10 cellular contexts compared by ENCODE assay signal in genomic region chr19:13015361-13016231, GRCh38. TPM values are rescaled to one million over a fixed set of nuclear protein-coding genes. Genes with fewer than 3 reads are reported as not detected.
DNase-seq lines count a peak whose midpoint lies in the region; ATAC-seq and TF ChIP-seq lines count a peak whose summit lies in the region.
"Had no signal": no experiment of that assay in that cellular context is flagged by ENCODE, and none has a peak within 500 bp of the region (broad histone marks: within the 10 kb centered on the region; RNA-seq: fewer than 3 reads in every experiment).

No MANE protein-coding gene starts in this region.

- H3K4me3 ChIP-seq in heart right ventricle (peak overlapping the region in 2 of 10 donors; percentile 42 to 49), coronary artery (peak overlapping the region; percentile 43), muscle layer of duodenum (ENCODE audit: low read depth in 1 of 2, low read length in 2 of 2) (no peak overlapping the region), vagina (peak overlapping the region in 1 of 2 donors; percentile 24)

- WGBS in heart right ventricle, 2 donors: 77 to 87% methylated on average over 12 of the region's 12 CpGs

- H3K27ac ChIP-seq in heart right ventricle (peak overlapping the region in 9 of 10 donors; percentile 8 to 96 (median 80)), coronary artery (peak overlapping the region; percentile 88 to 95), muscle layer of duodenum (ENCODE audit: low read length) (peak overlapping the region; percentile 36), vagina (peak overlapping the region; percentile 99)

- peak in 1 of 2 donors; percentile 5 for DNase-seq in heart right ventricle
- DNase-seq in cardiac septum (ENCODE audit: low spot score): no peak
- no peak for DNase-seq in coronary artery (ENCODE audit: low spot score)
- no peak for DNase-seq in vagina (ENCODE audit: extremely low spot score in 2 of 2)
- DNase-seq in NCI-H2171 (lab: John Stamatoyannopoulos, UW): no peak
- no peak for DNase-seq in NCI-H1436 (lab: John Stamatoyannopoulos, UW)
- DNase-seq: activated naive CD4-positive, alpha-beta T cell treated with Interleukin-2 at 50 U/mL for 16 hours had no signal

- H3K9me3 ChIP-seq in heart right ventricle (no peaks in the 10 kb centered on the region), muscle layer of duodenum (ENCODE audit: control insufficient read depth in 1 of 2, low read length in 2 of 2) (no peaks in the 10 kb centered on the region), vagina (no peaks in the 10 kb centered on the region)

- H3K36me3 ChIP-seq in heart right ventricle (no peaks in the 10 kb centered on the region), muscle layer of duodenum (ENCODE audit: control insufficient read depth in 1 of 2, insufficient read depth in 2 of 2, low read length in 2 of 2) (peaks cover 0 to 4% of the 10 kb centered on the region in 2 donors), vagina (no peaks in the 10 kb centered on the region)

- peaks cover 53 to 100% (median 87%) of the 10 kb centered on the region in 9 donors for H3K4me1 ChIP-seq in heart right ventricle
- H3K4me1 ChIP-seq in muscle layer of duodenum (ENCODE audit: control insufficient read depth in 1 of 2, insufficient read depth in 2 of 2, low read length in 2 of 2): peaks cover 20 to 81% of the 10 kb centered on the region in 2 donors
- peaks cover 98% of the 10 kb centered on the region for H3K4me1 ChIP-seq in vagina

- intact Hi-C loops in heart right ventricle (cut with DNase I) (loop anchor here in 2 of 10 donors (2.0 to 5.0 kb wide), 2 partner anchors 17 to 47 kb away; no protein-coding TSS in a partner anchor), cardiac septum (cut with DNase I) (no loop called here), vagina (cut with DNase I) (loop anchor here (5.0 kb wide), 1 partner anchor 47 kb away; no protein-coding TSS in a partner anchor)

- no peak for ATAC-seq in heart right ventricle
- ATAC-seq in GM19324 (IDR thresholded peaks at IDR 0.05; ENCODE audit: low FRiP score, unreplicated experiment): no peak

- TF ChIP-seq CTCF in heart right ventricle (IDR thresholded peaks at IDR 0.05) (no peak), coronary artery (IDR thresholded peaks at IDR 0.05) (no peak), vagina (IDR thresholded peaks at IDR 0.05) (no peak)

- H3K27me3 ChIP-seq in heart right ventricle (peaks cover 0 to 49% (median 0%) of the 10 kb centered on the region in 7 donors), muscle layer of duodenum (ENCODE audit: low read depth, low read length) (no peaks in the 10 kb centered on the region), vagina (no peaks in the 10 kb centered on the region)

- TF ChIP-seq POLR2A in vagina (IDR thresholded peaks at IDR 0.05): no peak

RNA-seq across cellular contexts. Expression of gene NFIX, which starts 20.3 kb away (rescaled TPM):
- 100 to 1,000 TPM; 111 to 162 (median 145) TPM for total RNA-seq in heart right ventricle
- 10 to 100 TPM; 16.8 to 34.2 TPM for polyA plus RNA-seq in heart right ventricle
- total RNA-seq in cardiac septum: 123 TPM
- 81.8 TPM for total RNA-seq in vagina

RNA-seq across cellular contexts. Expression of gene DAND5, which starts 46.2 kb away (rescaled TPM):
- total RNA-seq in heart right ventricle: 10 to 100 TPM in 5 of 10 donors, 1 to 10 TPM in 5; 7.3 to 14.4 (median 10.1) TPM
- 1 to 10 TPM in 1 of 2 donors, under 1 TPM in 1; 0.71 to 4.2 TPM for polyA plus RNA-seq in heart right ventricle
- total RNA-seq in cardiac septum: 11.4 TPM
- not detected for total RNA-seq in vagina
- total RNA-seq: mesenteric fat pad had no signal

RNA-seq across cellular contexts. Expression of gene GADD45GIP1, which starts 58.6 kb away (rescaled TPM):
- total RNA-seq in heart right ventricle: 10 to 100 TPM; 18.4 to 33.9 (median 20.9) TPM
- 100 to 1,000 TPM; 120 to 237 TPM for polyA plus RNA-seq in heart right ventricle
- total RNA-seq in cardiac septum: 23.5 TPM
- total RNA-seq in vagina: 80.3 TPM

Comparison
In these comparisons a context has a peak if more than half of its experiments do, and no peak if none do; other contexts are left out.
1. H3K27ac ChIP-seq: peak in every context shown above with its lines; median percentile 99 in vagina; 92 in coronary artery; 80 in heart right ventricle; 36 in muscle layer of duodenum.